In the genomic region with DNA sequence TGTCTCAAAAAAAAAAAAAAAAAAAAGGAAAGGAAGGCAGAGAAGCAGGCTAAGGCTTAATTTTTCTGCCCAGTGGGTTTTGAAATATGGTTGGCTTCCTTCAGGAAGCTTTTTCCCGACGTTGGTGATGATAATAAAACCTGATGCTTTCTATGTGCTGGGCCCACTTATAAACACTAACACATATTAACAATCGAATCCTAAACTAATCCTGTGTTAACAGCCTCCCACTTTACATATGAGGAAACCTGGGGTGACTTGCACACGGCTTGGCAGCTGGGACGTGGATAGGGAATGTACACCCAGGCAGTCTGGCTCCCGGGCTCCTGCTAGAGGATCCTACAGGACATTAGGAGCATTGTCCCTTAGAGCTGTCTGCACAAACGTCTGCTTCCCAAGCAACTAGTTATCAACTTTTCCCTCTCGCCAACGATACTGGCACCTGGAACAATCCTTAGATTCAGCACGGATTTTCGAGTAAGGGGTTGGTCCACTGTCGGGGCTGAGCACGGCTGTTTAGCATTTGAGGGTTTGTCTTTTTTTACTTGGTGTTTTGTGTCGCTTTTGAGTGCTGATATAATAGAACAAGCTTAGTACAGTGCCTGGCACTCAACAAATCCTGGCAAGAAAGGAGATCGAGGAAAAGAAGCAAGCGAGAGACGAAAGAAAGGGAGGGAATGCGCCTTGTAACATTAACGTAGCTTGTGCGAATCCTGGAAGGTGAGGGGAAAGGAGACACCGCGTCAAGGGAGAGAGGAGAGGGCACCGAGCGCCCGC, we compare ENCODE assay signal across 1 cellular context.
A peak's percentile ranks its signal among the peaks of the same experiment; 100 is the strongest.
TF ChIP-seq lines count a peak whose summit lies in the region.

No MANE protein-coding gene starts in this region.

TF ChIP-seq in HepG2, 621 proteins besides CTCF, POLR2A, EP300 and RAD21 (continued from another document and continues in another):
- TF ChIP-seq, protein P1, sequence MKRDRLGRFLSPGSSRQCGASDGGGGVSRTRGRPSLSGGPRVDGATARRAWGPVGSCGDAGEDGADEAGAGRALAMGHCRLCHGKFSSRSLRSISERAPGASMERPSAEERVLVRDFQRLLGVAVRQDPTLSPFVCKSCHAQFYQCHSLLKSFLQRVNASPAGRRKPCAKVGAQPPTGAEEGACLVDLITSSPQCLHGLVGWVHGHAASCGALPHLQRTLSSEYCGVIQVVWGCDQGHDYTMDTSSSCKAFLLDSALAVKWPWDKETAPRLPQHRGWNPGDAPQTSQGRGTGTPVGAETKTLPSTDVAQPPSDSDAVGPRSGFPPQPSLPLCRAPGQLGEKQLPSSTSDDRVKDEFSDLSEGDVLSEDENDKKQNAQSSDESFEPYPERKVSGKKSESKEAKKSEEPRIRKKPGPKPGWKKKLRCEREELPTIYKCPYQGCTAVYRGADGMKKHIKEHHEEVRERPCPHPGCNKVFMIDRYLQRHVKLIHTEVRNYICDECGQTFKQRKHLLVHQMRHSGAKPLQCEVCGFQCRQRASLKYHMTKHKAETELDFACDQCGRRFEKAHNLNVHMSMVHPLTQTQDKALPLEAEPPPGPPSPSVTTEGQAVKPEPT (CRISPR knock-in tag; IDR thresholded peaks at IDR 0.05; ENCODE audit: low read depth) = peak; percentile 22; the same call in 1 of the 2 replicates
- TF ChIP-seq TEAD2 (CRISPR knock-in tag; IDR thresholded peaks at IDR 0.05) = no peak
- no peak; the same call in 1 of the 2 replicates for TF ChIP-seq ZFP36L2 (CRISPR knock-in tag; IDR thresholded peaks at IDR 0.05)
- no peak for TF ChIP-seq ZNF234 (CRISPR knock-in tag; conservative IDR thresholded peaks at IDR 0.05)
- TF ChIP-seq HMG20B (CRISPR knock-in tag; conservative IDR thresholded peaks at IDR 0.05) = no peak
- 0 out of 2 replicates have a peak, but pooled peaks have one; percentile 19 for TF ChIP-seq ZNF264 (CRISPR knock-in tag; IDR thresholded peaks at IDR 0.05)
- TF ChIP-seq, protein P2, sequence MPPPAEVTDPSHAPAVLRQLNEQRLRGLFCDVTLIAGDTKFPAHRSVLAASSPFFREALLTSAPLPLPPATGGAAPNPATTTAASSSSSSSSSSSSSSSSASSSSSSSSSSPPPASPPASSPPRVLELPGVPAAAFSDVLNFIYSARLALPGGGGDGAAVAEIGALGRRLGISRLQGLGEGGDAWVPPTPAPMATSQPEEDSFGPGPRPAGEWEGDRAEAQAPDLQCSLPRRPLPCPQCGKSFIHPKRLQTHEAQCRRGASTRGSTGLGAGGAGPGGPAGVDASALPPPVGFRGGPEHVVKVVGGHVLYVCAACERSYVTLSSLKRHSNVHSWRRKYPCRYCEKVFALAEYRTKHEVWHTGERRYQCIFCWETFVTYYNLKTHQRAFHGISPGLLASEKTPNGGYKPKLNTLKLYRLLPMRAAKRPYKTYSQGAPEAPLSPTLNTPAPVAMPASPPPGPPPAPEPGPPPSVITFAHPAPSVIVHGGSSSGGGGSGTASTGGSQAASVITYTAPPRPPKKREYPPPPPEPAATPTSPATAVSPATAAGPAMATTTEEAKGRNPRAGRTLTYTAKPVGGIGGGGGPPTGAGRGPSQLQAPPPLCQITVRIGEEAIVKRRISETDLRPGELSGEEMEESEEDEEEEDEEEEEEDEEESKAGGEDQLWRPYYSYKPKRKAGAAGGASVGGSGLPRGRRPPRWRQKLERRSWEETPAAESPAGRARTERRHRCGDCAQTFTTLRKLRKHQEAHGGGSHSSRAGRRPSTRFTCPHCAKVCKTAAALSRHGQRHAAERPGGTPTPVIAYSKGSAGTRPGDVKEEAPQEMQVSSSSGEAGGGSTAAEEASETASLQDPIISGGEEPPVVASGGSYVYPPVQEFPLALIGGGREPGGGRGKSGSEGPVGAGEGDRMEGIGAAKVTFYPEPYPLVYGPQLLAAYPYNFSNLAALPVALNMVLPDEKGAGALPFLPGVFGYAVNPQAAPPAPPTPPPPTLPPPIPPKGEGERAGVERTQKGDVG (CRISPR knock-in tag; IDR thresholded peaks at IDR 0.05; ENCODE audit: borderline replicate concordance) = 0 out of 2 replicates have a peak, but pooled peaks have one; percentile 48
- TF ChIP-seq MAFK (conservative IDR thresholded peaks at IDR 0.05 in 1 of 2, IDR thresholded peaks at IDR 0.05 in 1 of 2; ENCODE audit: low read length in 2 of 2) = no peak
- TF ChIP-seq ZNF552 (CRISPR knock-in tag; IDR thresholded peaks at IDR 0.05; ENCODE audit: borderline replicate concordance) = no peak
- TF ChIP-seq TBL1XR1 (IDR thresholded peaks at IDR 0.05; ENCODE audit: borderline replicate concordance, low read length, partially characterized antibody) = no peak
- TF ChIP-seq, protein P3, sequence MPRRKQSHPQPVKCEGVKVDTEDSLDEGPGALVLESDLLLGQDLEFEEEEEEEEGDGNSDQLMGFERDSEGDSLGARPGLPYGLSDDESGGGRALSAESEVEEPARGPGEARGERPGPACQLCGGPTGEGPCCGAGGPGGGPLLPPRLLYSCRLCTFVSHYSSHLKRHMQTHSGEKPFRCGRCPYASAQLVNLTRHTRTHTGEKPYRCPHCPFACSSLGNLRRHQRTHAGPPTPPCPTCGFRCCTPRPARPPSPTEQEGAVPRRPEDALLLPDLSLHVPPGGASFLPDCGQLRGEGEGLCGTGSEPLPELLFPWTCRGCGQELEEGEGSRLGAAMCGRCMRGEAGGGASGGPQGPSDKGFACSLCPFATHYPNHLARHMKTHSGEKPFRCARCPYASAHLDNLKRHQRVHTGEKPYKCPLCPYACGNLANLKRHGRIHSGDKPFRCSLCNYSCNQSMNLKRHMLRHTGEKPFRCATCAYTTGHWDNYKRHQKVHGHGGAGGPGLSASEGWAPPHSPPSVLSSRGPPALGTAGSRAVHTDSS (CRISPR knock-in tag; conservative IDR thresholded peaks at IDR 0.05) = no peak
- TF ChIP-seq KMT2A (CRISPR knock-in tag; IDR thresholded peaks at IDR 0.05) = no peak
- no peak; the same call in 1 of the 2 replicates for TF ChIP-seq ZNF564 (CRISPR knock-in tag; IDR thresholded peaks at IDR 0.05)
- no peak for TF ChIP-seq SP4 (CRISPR knock-in tag; IDR thresholded peaks at IDR 0.05)
- TF ChIP-seq TSC22D2 (CRISPR knock-in tag; IDR thresholded peaks at IDR 0.05; ENCODE audit: borderline replicate concordance) = no peak
- TF ChIP-seq ZNF678 (CRISPR knock-in tag; IDR thresholded peaks at IDR 0.05) = no peak
- TF ChIP-seq ZNF446 (CRISPR knock-in tag; IDR thresholded peaks at IDR 0.05) = no peak
- TF ChIP-seq, protein P4, sequence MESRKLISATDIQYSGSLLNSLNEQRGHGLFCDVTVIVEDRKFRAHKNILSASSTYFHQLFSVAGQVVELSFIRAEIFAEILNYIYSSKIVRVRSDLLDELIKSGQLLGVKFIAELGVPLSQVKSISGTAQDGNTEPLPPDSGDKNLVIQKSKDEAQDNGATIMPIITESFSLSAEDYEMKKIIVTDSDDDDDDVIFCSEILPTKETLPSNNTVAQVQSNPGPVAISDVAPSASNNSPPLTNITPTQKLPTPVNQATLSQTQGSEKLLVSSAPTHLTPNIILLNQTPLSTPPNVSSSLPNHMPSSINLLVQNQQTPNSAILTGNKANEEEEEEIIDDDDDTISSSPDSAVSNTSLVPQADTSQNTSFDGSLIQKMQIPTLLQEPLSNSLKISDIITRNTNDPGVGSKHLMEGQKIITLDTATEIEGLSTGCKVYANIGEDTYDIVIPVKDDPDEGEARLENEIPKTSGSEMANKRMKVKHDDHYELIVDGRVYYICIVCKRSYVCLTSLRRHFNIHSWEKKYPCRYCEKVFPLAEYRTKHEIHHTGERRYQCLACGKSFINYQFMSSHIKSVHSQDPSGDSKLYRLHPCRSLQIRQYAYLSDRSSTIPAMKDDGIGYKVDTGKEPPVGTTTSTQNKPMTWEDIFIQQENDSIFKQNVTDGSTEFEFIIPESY (CRISPR knock-in tag; IDR thresholded peaks at IDR 0.05) = no peak
- TF ChIP-seq, protein P5, sequence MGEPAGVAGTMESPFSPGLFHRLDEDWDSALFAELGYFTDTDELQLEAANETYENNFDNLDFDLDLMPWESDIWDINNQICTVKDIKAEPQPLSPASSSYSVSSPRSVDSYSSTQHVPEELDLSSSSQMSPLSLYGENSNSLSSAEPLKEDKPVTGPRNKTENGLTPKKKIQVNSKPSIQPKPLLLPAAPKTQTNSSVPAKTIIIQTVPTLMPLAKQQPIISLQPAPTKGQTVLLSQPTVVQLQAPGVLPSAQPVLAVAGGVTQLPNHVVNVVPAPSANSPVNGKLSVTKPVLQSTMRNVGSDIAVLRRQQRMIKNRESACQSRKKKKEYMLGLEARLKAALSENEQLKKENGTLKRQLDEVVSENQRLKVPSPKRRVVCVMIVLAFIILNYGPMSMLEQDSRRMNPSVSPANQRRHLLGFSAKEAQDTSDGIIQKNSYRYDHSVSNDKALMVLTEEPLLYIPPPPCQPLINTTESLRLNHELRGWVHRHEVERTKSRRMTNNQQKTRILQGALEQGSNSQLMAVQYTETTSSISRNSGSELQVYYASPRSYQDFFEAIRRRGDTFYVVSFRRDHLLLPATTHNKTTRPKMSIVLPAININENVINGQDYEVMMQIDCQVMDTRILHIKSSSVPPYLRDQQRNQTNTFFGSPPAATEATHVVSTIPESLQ (CRISPR knock-in tag; conservative IDR thresholded peaks at IDR 0.05) = peak; percentile 38; the same call in 1 of the 2 replicates
- no peak for TF ChIP-seq NONO (IDR thresholded peaks at IDR 0.05)
- no peak for TF ChIP-seq NONO (CRISPR knock-in tag; conservative IDR thresholded peaks at IDR 0.05)
- no peak for TF ChIP-seq RFXANK (CRISPR knock-in tag; IDR thresholded peaks at IDR 0.05)
- TF ChIP-seq ZNF263 (CRISPR knock-in tag; IDR thresholded peaks at IDR 0.05) = no peak; the same call in 1 of the 2 replicates
- 0 out of 2 replicates have a peak, but pooled peaks have one; percentile 50 for TF ChIP-seq POLR2G (IDR thresholded peaks at IDR 0.05; ENCODE audit: low read depth, low read length)
- TF ChIP-seq, protein P6, sequence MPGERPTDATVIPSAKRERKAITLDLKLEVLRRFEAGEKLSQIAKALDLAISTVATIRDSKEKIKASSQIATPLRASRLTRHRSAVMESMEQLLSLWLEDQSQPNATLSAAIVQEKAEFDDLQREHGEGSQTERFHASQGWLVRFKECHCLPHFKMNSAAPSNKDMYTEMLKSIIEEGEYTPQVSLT (CRISPR knock-in tag; IDR thresholded peaks at IDR 0.05; ENCODE audit: borderline replicate concordance, low read depth) = no peak
- no peak; the same call in 1 of the 2 replicates for TF ChIP-seq SMAD3 (CRISPR knock-in tag; IDR thresholded peaks at IDR 0.05)
- TF ChIP-seq, protein P7, sequence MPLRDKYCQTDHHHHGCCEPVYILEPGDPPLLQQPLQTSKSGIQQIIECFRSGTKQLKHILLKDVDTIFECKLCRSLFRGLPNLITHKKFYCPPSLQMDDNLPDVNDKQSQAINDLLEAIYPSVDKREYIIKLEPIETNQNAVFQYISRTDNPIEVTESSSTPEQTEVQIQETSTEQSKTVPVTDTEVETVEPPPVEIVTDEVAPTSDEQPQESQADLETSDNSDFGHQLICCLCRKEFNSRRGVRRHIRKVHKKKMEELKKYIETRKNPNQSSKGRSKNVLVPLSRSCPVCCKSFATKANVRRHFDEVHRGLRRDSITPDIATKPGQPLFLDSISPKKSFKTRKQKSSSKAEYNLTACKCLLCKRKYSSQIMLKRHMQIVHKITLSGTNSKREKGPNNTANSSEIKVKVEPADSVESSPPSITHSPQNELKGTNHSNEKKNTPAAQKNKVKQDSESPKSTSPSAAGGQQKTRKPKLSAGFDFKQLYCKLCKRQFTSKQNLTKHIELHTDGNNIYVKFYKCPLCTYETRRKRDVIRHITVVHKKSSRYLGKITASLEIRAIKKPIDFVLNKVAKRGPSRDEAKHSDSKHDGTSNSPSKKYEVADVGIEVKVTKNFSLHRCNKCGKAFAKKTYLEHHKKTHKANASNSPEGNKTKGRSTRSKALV (CRISPR knock-in tag; IDR thresholded peaks at IDR 0.05) = 0 out of 2 replicates have a peak, but pooled peaks have one; percentile 17
- TF ChIP-seq, protein P8, sequence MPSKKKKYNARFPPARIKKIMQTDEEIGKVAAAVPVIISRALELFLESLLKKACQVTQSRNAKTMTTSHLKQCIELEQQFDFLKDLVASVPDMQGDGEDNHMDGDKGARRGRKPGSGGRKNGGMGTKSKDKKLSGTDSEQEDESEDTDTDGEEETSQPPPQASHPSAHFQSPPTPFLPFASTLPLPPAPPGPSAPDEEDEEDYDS (CRISPR knock-in tag; IDR thresholded peaks at IDR 0.05) = no peak
- TF ChIP-seq ZNF816 (CRISPR knock-in tag; IDR thresholded peaks at IDR 0.05; ENCODE audit: borderline replicate concordance) = no peak
- no peak; the same call in 1 of the 2 replicates for TF ChIP-seq NFE2 (CRISPR knock-in tag; IDR thresholded peaks at IDR 0.05)
- TF ChIP-seq TRIM24 (CRISPR knock-in tag; IDR thresholded peaks at IDR 0.05) = no peak
- TF ChIP-seq ZNF737 (CRISPR knock-in tag; IDR thresholded peaks at IDR 0.05; ENCODE audit: borderline replicate concordance) = no peak
- TF ChIP-seq RCOR2 (CRISPR knock-in tag; IDR thresholded peaks at IDR 0.05) = no peak
